Comparison of ENCODE assay signal across 15 cellular contexts in genomic region chr5:13567819-13568218, GRCh38.
DNase-seq lines count a peak whose midpoint lies in the region; ATAC-seq and TF ChIP-seq lines count a peak whose summit lies in the region.
"Had no signal": no experiment of that assay in that cellular context is flagged by ENCODE, and none has a peak within 500 bp of the region (broad histone marks: within the 10 kb centered on the region; RNA-seq: fewer than 3 reads in every experiment).

No MANE protein-coding gene starts in this region.

- no peaks in the 10 kb centered on the region for H4K20me1 ChIP-seq in mammary epithelial cell (ENCODE audit: insufficient read depth, low read length)

- no peaks in the 10 kb centered on the region for H3K27me3 ChIP-seq in mammary epithelial cell (ENCODE audit: insufficient read depth, low read length)
- H3K27me3 ChIP-seq: right atrium auricular region had no signal

- CTCF ChIA-PET in mammary epithelial cell (lab: Charles Lee; ENCODE audit: low non-redundant PET): no interaction called here

- dilution Hi-C loops in mammary epithelial cell (cut with HindIII; ENCODE audit: low sequenced_read_pairs): no loop called here

- intact Hi-C loops in mammary epithelial cell (cut with micrococcal nuclease) (loop anchor here (1.0 to 5.0 kb wide), 5 partner anchors 23 to 264 kb away; no protein-coding TSS in a partner anchor), Right ventricle myocardium inferior (cut with DNase I) (no loop called here)

- H3K9me3 ChIP-seq in mammary epithelial cell (replicated peaks; ENCODE audit: insufficient read depth, low read length): peaks cover 9% of the 10 kb centered on the region
- H3K9me3 ChIP-seq: right atrium auricular region had no signal

- no peak overlapping the region for H3K4me3 ChIP-seq in mammary epithelial cell (replicated peaks in 1 of 3; ENCODE audit: insufficient read depth in 1 of 3, low read depth in 2 of 3, low read length in 3 of 3)
- H3K4me3 ChIP-seq: right atrium auricular region had no signal

- peak overlapping the region; percentile 49 for H3K9ac ChIP-seq in mammary epithelial cell (ENCODE audit: insufficient read depth, low read length)

- peaks cover 32% of the 10 kb centered on the region for H3K4me1 ChIP-seq in mammary epithelial cell (ENCODE audit: insufficient read depth, low read length)
- H3K4me1 ChIP-seq: right atrium auricular region had no signal

- no peaks in the 10 kb centered on the region for H3K79me2 ChIP-seq in mammary epithelial cell (ENCODE audit: insufficient read depth, low read length)

- peak; percentile 43 for DNase-seq in Daoy (ENCODE audit: low read depth)
- peak; percentile 4 for DNase-seq in NCI-H226
- peak; percentile 96 for DNase-seq in mammary epithelial cell
- peak; percentile 94 for DNase-seq in myocyte (ENCODE audit: low read depth)
- no peak for DNase-seq in activated CD4-positive, alpha-beta T cell treated with anti-CD3 and anti-CD28 coated beads for 48 hours
- DNase-seq in HT-29 (ENCODE audit: low spot score): no peak
- no peak for DNase-seq in Right ventricle myocardium inferior (ENCODE audit: missing footprints)
- DNase-seq: activated CD8-positive, alpha-beta T cell treated with anti-CD3 and anti-CD28 coated beads for 36 hours; CD4-positive, CD25-positive, alpha-beta regulatory T cell; cerebellar nuclear complex; GF-D8; NCI-H2081 treated with DMSO at 0.1 percent for 48 hours; T-helper 17 cell had no signal

- H2AFZ ChIP-seq in mammary epithelial cell (ENCODE audit: low read depth, low read length): no peak overlapping the region

- in situ Hi-C loops in mammary epithelial cell (cut with MboI; ENCODE audit: low sequenced_read_pairs in 2 of 2): loop anchor here (5.0 to 10.0 kb wide), 2 partner anchors 56 to 87 kb away; no protein-coding TSS in a partner anchor

- peak overlapping the region; percentile 40 for H3K4me2 ChIP-seq in mammary epithelial cell (ENCODE audit: insufficient read depth, low read depth, low read length)

- no TSS peak for BruUV-seq in mammary epithelial cell (replicated peaks; lab: Mats Ljungman, UMichigan)

- no peaks in the 10 kb centered on the region for H3K36me3 ChIP-seq in mammary epithelial cell (ENCODE audit: insufficient read depth, low read length)
- H3K36me3 ChIP-seq: right atrium auricular region had no signal

- ATAC-seq in GM18505 (IDR thresholded peaks at IDR 0.05; ENCODE audit: unreplicated experiment) (no peak), Right ventricle myocardium inferior (no peak)
- ATAC-seq: activated CD8-positive, alpha-beta T cell treated with anti-CD3 and anti-CD28 coated beads for 36 hours; T-helper 17 cell had no signal

- TF ChIP-seq POLR2A in GM18505 (IDR thresholded peaks at IDR 0.05; ENCODE audit: borderline replicate concordance, extremely low read depth, insufficient read depth, insufficient read length): no peak

- peak overlapping the region; percentile 98 for H3K27ac ChIP-seq in mammary epithelial cell (ENCODE audit: insufficient read depth, low read depth, low read length)
- H3K27ac ChIP-seq: right atrium auricular region had no signal

- no peak for TF ChIP-seq CTCF in mammary epithelial cell (conservative IDR thresholded peaks at IDR 0.05 in 1 of 2, IDR thresholded peaks at IDR 0.05 in 1 of 2; ENCODE audit: extremely low read depth in 1 of 2, insufficient read depth in 1 of 2, low read depth in 1 of 2, low read length in 2 of 2)

Comparison
In these comparisons a context has a peak if more than half of its experiments do, and no peak if none do; other contexts are left out.
1. DNase-seq: peak in Daoy (single experiment), NCI-H226 (single experiment), mammary epithelial cell (single experiment) and myocyte (single experiment); none in activated CD4-positive, alpha-beta T cell treated with anti-CD3 and anti-CD28 coated beads for 48 hours (single experiment), HT-29 (single experiment) and Right ventricle myocardium inferior (single experiment).